In the genomic region with DNA sequence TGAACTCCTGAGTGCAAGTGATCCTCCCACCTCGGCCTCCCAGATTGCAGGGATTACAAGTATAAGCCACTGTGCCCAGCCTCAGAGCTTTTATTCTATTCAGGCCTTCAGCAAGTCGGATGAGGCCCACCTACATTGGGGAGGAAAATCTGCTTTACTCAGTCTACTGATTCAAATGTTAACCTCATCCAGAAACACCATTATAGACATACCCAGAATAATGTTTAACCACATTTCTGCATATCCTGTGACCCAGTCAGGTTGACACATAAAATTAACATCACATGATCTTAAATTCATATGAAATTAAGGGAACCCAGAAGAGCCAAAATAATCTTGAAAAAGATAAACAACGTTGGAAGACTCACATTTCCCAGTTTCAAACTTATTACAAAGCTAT, we compare ENCODE assay signal across 15 cellular contexts. TPM values are rescaled to one million over a fixed set of nuclear protein-coding genes. Genes with fewer than 3 reads are reported as not detected.
DNase-seq lines count a peak whose midpoint lies in the region; ATAC-seq lines count a peak whose summit lies in the region.
"Had no signal": no experiment of that assay in that cellular context is flagged by ENCODE, and none has a peak within 500 bp of the region (broad histone marks: within the 10 kb centered on the region; RNA-seq: fewer than 3 reads in every experiment).

No MANE protein-coding gene starts in this region.

- no peak for DNase-seq in activated CD4-positive, CD25-positive, alpha-beta regulatory T cell treated with anti-CD3 and anti-CD28 coated beads, Interleukin-2, amount 50 U/mL, for 72 hours
- DNase-seq in activated T-cell treated with anti-CD3 and anti-CD28 coated beads, Interleukin-2, amount 50 U/mL, for 4 hours = no peak
- no peak for DNase-seq in activated T-cell treated with anti-CD3 and anti-CD28 coated beads, Interleukin-2, amount 50 U/mL, for 48 hours
- no peak for DNase-seq in stimulated activated naive CD8-positive, alpha-beta T cell treated with anti-CD3 and anti-CD28 coated beads, Interleukin-15, Interleukin-2, amounts not matched to agents 100 U/mL and 50 U/mL, for 24 hours
- no peak for DNase-seq in stimulated activated naive CD8-positive, alpha-beta T cell treated with anti-CD3 and anti-CD28 coated beads, Interleukin-15, amount 100 ng/mL, for 72 hours
- DNase-seq in stimulated activated effector memory CD8-positive, alpha-beta T cell treated with anti-CD3 and anti-CD28 coated beads, Interleukin-12 subunit alpha, Interleukin-12 subunit beta, amount 100 ng/mL, for 72 hours (ENCODE audit: low spot score in 2 of 2) = no peak
- no peak for DNase-seq in NCI-H146 (lab: John Stamatoyannopoulos, UW)
- DNase-seq: AML-193; Caco-2; CD4-positive, alpha-beta T cell; GM23248 had no signal

- ATAC-seq in activated CD4-positive, CD25-positive, alpha-beta regulatory T cell treated with anti-CD3 and anti-CD28 coated beads, Interleukin-2, amount 50 U/mL, for 24 hours = peak; percentile 58 to 89
- peak; percentile 66 to 75 for ATAC-seq in activated T-cell treated with anti-CD3 and anti-CD28 coated beads, Interleukin-2, amount 50 U/mL, for 4 hours
- peak; percentile 49 for ATAC-seq in stimulated activated naive CD8-positive, alpha-beta T cell treated with anti-CD3 and anti-CD28 coated beads, Interleukin-15, Interleukin-2, amounts not matched to agents 100 U/mL and 50 U/mL, for 24 hours
- no peak for ATAC-seq in stimulated activated naive CD8-positive, alpha-beta T cell treated with anti-CD3 and anti-CD28 coated beads, Interleukin-15, amount 100 ng/mL, for 72 hours
- peak; percentile 88 for ATAC-seq in stimulated activated effector memory CD8-positive, alpha-beta T cell treated with anti-CD3 and anti-CD28 coated beads, Interleukin-12 subunit alpha, Interleukin-12 subunit beta, amount 100 ng/mL, for 72 hours
- ATAC-seq: A549 had no signal

- H3K27ac Mint-ChIP-seq in stimulated activated naive CD8-positive, alpha-beta T cell treated with anti-CD3 and anti-CD28 coated beads, Interleukin-15, amount 100 ng/mL, for 72 hours = no peak overlapping the region
- peak overlapping the region; percentile 27 for H3K27ac Mint-ChIP-seq in stimulated activated effector memory CD8-positive, alpha-beta T cell treated with anti-CD3 and anti-CD28 coated beads, Interleukin-12 subunit alpha, Interleukin-12 subunit beta, amount 100 ng/mL, for 72 hours
- H3K27ac Mint-ChIP-seq: CD4-positive, alpha-beta T cell had no signal

- H3K4me1 Mint-ChIP-seq in activated T-cell treated with anti-CD3 and anti-CD28 coated beads, Interleukin-2, amount 50 U/mL, for 4 hours (ENCODE audit: low read depth) = no peaks in the 10 kb centered on the region
- no peaks in the 10 kb centered on the region for H3K4me1 Mint-ChIP-seq in stimulated activated naive CD8-positive, alpha-beta T cell treated with anti-CD3 and anti-CD28 coated beads, Interleukin-15, amount 100 ng/mL, for 72 hours
- H3K4me1 Mint-ChIP-seq in stimulated activated effector memory CD8-positive, alpha-beta T cell treated with anti-CD3 and anti-CD28 coated beads, Interleukin-12 subunit alpha, Interleukin-12 subunit beta, amount 100 ng/mL, for 72 hours = peaks cover 13% of the 10 kb centered on the region

- no peak overlapping the region for H3K4me3 Mint-ChIP-seq in activated T-cell treated with anti-CD3 and anti-CD28 coated beads, Interleukin-2, amount 50 U/mL, for 4 hours
- no peak overlapping the region for H3K4me3 Mint-ChIP-seq in stimulated activated naive CD8-positive, alpha-beta T cell treated with anti-CD3 and anti-CD28 coated beads, Interleukin-15, amount 100 ng/mL, for 72 hours
- H3K4me3 Mint-ChIP-seq in stimulated activated effector memory CD8-positive, alpha-beta T cell treated with anti-CD3 and anti-CD28 coated beads, Interleukin-12 subunit alpha, Interleukin-12 subunit beta, amount 100 ng/mL, for 72 hours = no peak overlapping the region
- H3K4me3 Mint-ChIP-seq: CD4-positive, alpha-beta T cell had no signal

- H3K36me3 Mint-ChIP-seq in activated T-cell treated with anti-CD3 and anti-CD28 coated beads, Interleukin-2, amount 50 U/mL, for 4 hours (ENCODE audit: insufficient read depth) = peaks cover 7% of the 10 kb centered on the region
- no peaks in the 10 kb centered on the region for H3K36me3 Mint-ChIP-seq in stimulated activated effector memory CD8-positive, alpha-beta T cell treated with anti-CD3 and anti-CD28 coated beads, Interleukin-12 subunit alpha, Interleukin-12 subunit beta, amount 100 ng/mL, for 72 hours

- peaks cover 31% of the 10 kb centered on the region for H3K9me3 Mint-ChIP-seq in activated T-cell treated with anti-CD3 and anti-CD28 coated beads, Interleukin-2, amount 50 U/mL, for 4 hours
- peaks cover 14 to 29% of the 10 kb centered on the region in 2 donors for H3K9me3 Mint-ChIP-seq in stimulated activated naive CD8-positive, alpha-beta T cell treated with anti-CD3 and anti-CD28 coated beads, Interleukin-15, amount 100 ng/mL, for 72 hours
- H3K9me3 Mint-ChIP-seq in stimulated activated effector memory CD8-positive, alpha-beta T cell treated with anti-CD3 and anti-CD28 coated beads, Interleukin-12 subunit alpha, Interleukin-12 subunit beta, amount 100 ng/mL, for 72 hours = peaks cover 12% of the 10 kb centered on the region

- H3K27me3 Mint-ChIP-seq in activated T-cell treated with anti-CD3 and anti-CD28 coated beads, Interleukin-2, amount 50 U/mL, for 4 hours (ENCODE audit: low read depth) = peaks cover 3% of the 10 kb centered on the region
- no peaks in the 10 kb centered on the region for H3K27me3 Mint-ChIP-seq in stimulated activated naive CD8-positive, alpha-beta T cell treated with anti-CD3 and anti-CD28 coated beads, Interleukin-15, amount 100 ng/mL, for 72 hours
- H3K27me3 Mint-ChIP-seq: CD4-positive, alpha-beta T cell had no signal

RNA-seq across cellular contexts. Expression of a gene that starts 14.9 kb away (rescaled TPM):
- not detected for total RNA-seq in activated T-cell treated with anti-CD3 and anti-CD28 coated beads, Interleukin-2, amount 50 U/mL, for 4 hours
- total RNA-seq: Caco-2; CD4-positive, alpha-beta T cell; GM23248; H4; HT-29 had no signal

RNA-seq across cellular contexts. Expression of a gene that starts 16.9 kb away (rescaled TPM):
- 10 to 100 TPM; 11.9 to 30.7 (median 25.0) TPM for total RNA-seq in activated T-cell treated with anti-CD3 and anti-CD28 coated beads, Interleukin-2, amount 50 U/mL, for 4 hours
- total RNA-seq: Caco-2; CD4-positive, alpha-beta T cell; HT-29 had no signal

RNA-seq across cellular contexts. Expression of a gene that starts 41.4 kb away (rescaled TPM):
- 10 to 100 TPM; 24.7 to 41.7 (median 24.8) TPM for total RNA-seq in activated T-cell treated with anti-CD3 and anti-CD28 coated beads, Interleukin-2, amount 50 U/mL, for 4 hours
- total RNA-seq: Caco-2 had no signal
